ENCODE assay signal across 8 cellular contexts in the genomic region with DNA sequence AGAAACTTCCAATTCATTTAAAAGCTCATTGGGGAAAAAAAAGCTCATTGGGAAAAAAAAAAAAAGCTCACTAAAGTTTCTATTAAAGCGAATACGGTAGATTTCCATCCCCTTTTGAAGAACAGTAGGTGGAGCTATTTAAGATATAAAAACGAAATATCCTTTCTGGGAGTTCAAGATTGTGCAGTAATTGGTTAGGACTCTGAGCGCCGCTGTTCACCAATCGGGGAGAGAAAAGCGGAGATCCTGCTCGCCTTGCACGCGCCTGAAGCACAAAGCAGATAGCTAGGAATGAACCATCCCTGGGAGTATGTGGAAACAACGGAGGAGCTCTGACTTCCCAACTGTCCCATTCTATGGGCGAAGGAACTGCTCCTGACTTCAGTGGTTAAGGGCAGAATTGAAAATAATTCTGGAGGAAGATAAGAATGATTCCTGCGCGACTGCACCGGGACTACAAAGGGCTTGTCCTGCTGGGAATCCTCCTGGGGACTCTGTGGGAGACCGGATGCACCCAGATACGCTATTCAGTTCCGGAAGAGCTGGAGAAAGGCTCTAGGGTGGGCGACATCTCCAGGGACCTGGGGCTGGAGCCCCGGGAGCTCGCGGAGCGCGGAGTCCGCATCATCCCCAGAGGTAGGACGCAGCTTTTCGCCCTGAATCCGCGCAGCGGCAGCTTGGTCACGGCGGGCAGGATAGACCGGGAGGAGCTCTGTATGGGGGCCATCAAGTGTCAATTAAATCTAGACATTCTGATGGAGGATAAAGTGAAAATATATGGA. TPM values are rescaled to one million over a fixed set of nuclear protein-coding genes. Genes with fewer than 3 reads are reported as not detected.
DNase-seq lines count a peak whose midpoint lies in the region; ATAC-seq and TF ChIP-seq lines count a peak whose summit lies in the region.

A gene (plus strand): TSS at position 176 of the 782 bp plus-strand sequence. CDS start 253 bp downstream, at position 429.

- peaks cover 82% of the 10 kb centered on the region for H3K9me3 Mint-ChIP-seq in GM23338

- H3K36me3 Mint-ChIP-seq in GM23338 (ENCODE audit: low read depth) = peaks cover 76% of the 10 kb centered on the region

- H3K9ac ChIP-seq in OCI-LY1 (ENCODE audit: low read length) (peak within 1 kb of the TSS; percentile 68), neuronal stem cell (ENCODE audit: low read depth, low read length, poor library complexity) (no peak within 1 kb of the TSS)

- H3K27me3 ChIP-seq in GM23338 (ENCODE audit: insufficient read depth) (no peaks in the 10 kb centered on the region), OCI-LY1 (ENCODE audit: insufficient read depth, low read length) (no peaks in the 10 kb centered on the region), neuronal stem cell (ENCODE audit: control insufficient read depth in 3 of 3, insufficient read depth in 3 of 3, low read depth in 1 of 3, low read length in 3 of 3) (no peaks in the 10 kb centered on the region)

- ATAC-seq in GM23338 = no peak

- H3K79me2 ChIP-seq in GM23338 (replicated peaks; ENCODE audit: insufficient read depth) = no peaks in the 10 kb centered on the region
- no peaks in the 10 kb centered on the region for H3K79me2 ChIP-seq in OCI-LY1 (ENCODE audit: insufficient read depth, low read length)

- no peak within 1 kb of the TSS for H3K18ac ChIP-seq in neuronal stem cell (ENCODE audit: low read length)

- peaks cover 12% of the 10 kb centered on the region for H3K79me1 ChIP-seq in neuronal stem cell (ENCODE audit: low read depth, low read length)

- H3K4me1 ChIP-seq in GM23338 (ENCODE audit: insufficient read depth) (no peaks in the 10 kb centered on the region), OCI-LY1 (ENCODE audit: insufficient read depth, low read length, severe bottlenecking) (peaks cover 6% of the 10 kb centered on the region), neuronal stem cell (ENCODE audit: control insufficient read depth in 2 of 2, insufficient read depth in 1 of 2, low read depth in 1 of 2, low read length in 2 of 2) (no peaks in the 10 kb centered on the region)

- peaks cover 8% of the 10 kb centered on the region for H3K27me3 Mint-ChIP-seq in GM23338 (ENCODE audit: insufficient read depth, low read depth, poor library complexity)

- no peak within 1 kb of the TSS for H2BK120ac ChIP-seq in neuronal stem cell (ENCODE audit: low read depth, low read length)

- H3K36me3 ChIP-seq in GM23338 (ENCODE audit: insufficient read depth) = peaks cover 8% of the 10 kb centered on the region; the same call in 1 of the 2 replicates
- no peaks in the 10 kb centered on the region for H3K36me3 ChIP-seq in OCI-LY1 (ENCODE audit: insufficient read depth, low read length)
- H3K36me3 ChIP-seq in neuronal stem cell (replicated peaks in 1 of 2; ENCODE audit: control insufficient read depth in 2 of 2, insufficient read depth in 2 of 2, low read length in 2 of 2) = peaks cover 29 to 50% of the 10 kb centered on the region in 2 donors

- H3K4me3 ChIP-seq in GM23338 = no peak within 1 kb of the TSS
- H3K4me3 ChIP-seq in OCI-LY1 (ENCODE audit: low read depth, low read length, poor library complexity, severe bottlenecking) = peak within 1 kb of the TSS; percentile 74
- H3K4me3 ChIP-seq in neuronal stem cell (ENCODE audit: low read length in 2 of 2) = peak within 1 kb of the TSS in 1 of 2 donors; percentile 11

- no peak within 1 kb of the TSS for H3K4me3 Mint-ChIP-seq in GM23338

- no CpG with 5 or more reads among the region's 33 CpGs for whole genome bisulfite sequencing in neuronal stem cell (ENCODE audit: extremely low coverage in 2 of 2, insufficient read length in 2 of 2, insufficient replicate concordance in 1 of 2), 2 donors

- no peak within 1 kb of the TSS for H3K14ac ChIP-seq in neuronal stem cell (ENCODE audit: low read length)

- no peak within 1 kb of the TSS for H2BK12ac ChIP-seq in neuronal stem cell (ENCODE audit: low read length)

- H3K27ac ChIP-seq in GM23338 (ENCODE audit: low read depth) (no peak within 1 kb of the TSS), OCI-LY1 (ENCODE audit: low read depth, low read length, poor library complexity, severe bottlenecking) (no peak within 1 kb of the TSS), neuronal stem cell (replicated peaks; ENCODE audit: low read length) (no peak within 1 kb of the TSS)

- H3K9me3 ChIP-seq in OCI-LY1 (ENCODE audit: low read length) (0 out of 2 replicates have a peak, but pooled peaks cover 4% of the 10 kb centered on the region), neuronal stem cell (replicated peaks in 1 of 2; ENCODE audit: control insufficient read depth in 2 of 2, insufficient read depth in 1 of 2, low read depth in 1 of 2, low read length in 2 of 2) (peaks cover 53 to 74% of the 10 kb centered on the region in 2 donors)

- H2BK5ac ChIP-seq in neuronal stem cell (ENCODE audit: low read length) = no peak within 1 kb of the TSS

- H4K91ac ChIP-seq in neuronal stem cell (ENCODE audit: low read depth, low read length, poor library complexity) = no peak within 1 kb of the TSS

- no peak within 1 kb of the TSS for H2BK15ac ChIP-seq in neuronal stem cell (ENCODE audit: low read length)

- H3F3A ChIP-seq in GM23338 (replicated peaks; ENCODE audit: low read depth) (no peaks in the 10 kb centered on the region), OCI-LY1 (ENCODE audit: insufficient read depth, low read length) (no peaks in the 10 kb centered on the region)

- no peaks in the 10 kb centered on the region for H4K20me1 ChIP-seq in GM23338 (replicated peaks; ENCODE audit: insufficient read depth)
- no peaks in the 10 kb centered on the region for H4K20me1 ChIP-seq in OCI-LY1 (ENCODE audit: insufficient read depth, low read length)

- no peaks in the 10 kb centered on the region; the same call in 2 of the 3 replicates for H3K4me1 Mint-ChIP-seq in GM23338

- peak; percentile 42 for DNase-seq in GM23338 (ENCODE audit: low spot score)
- peak; percentile 8 to 19 for DNase-seq in erythroblast (lab: John Stamatoyannopoulos, UW)
- no peak for DNase-seq in neuronal stem cell (ENCODE audit: low spot score)
- no peak for DNase-seq in SK-N-DZ (ENCODE audit: low spot score)
- no peak for DNase-seq in effector CD4-positive, alpha-beta T cell
- DNase-seq in activated CD4-positive, alpha-beta T cell treated with anti-CD3 and anti-CD28 coated beads for 4 hours = no peak

- H3K4me2 ChIP-seq in GM23338 = no peak within 1 kb of the TSS
- H3K4me2 ChIP-seq in OCI-LY1 (ENCODE audit: low read length) = peak within 1 kb of the TSS; percentile 90
- no peak within 1 kb of the TSS for H3K4me2 ChIP-seq in neuronal stem cell (ENCODE audit: insufficient read depth, low read length, poor library complexity, severe bottlenecking)

- no peak within 1 kb of the TSS for H3K27ac Mint-ChIP-seq in GM23338

- TF ChIP-seq POLR2A in erythroblast (IDR thresholded peaks at IDR 0.05; ENCODE audit: low read length) = no peak

- TF ChIP-seq CTCF in GM12873 (IDR thresholded peaks at IDR 0.05; ENCODE audit: insufficient read depth, low read depth, low read length, missing control alignments) = peak; percentile 74
- TF ChIP-seq CTCF in GM23338 (conservative IDR thresholded peaks at IDR 0.05; ENCODE audit: low read depth in 2 of 2) = peak; percentile 34 to 44; a peak in 3 of 4 replicates
- TF ChIP-seq CTCF in OCI-LY1 (IDR thresholded peaks at IDR 0.05; ENCODE audit: low read length) = peak; percentile 67

- peak within 1 kb of the TSS; percentile 55 for H3K23ac ChIP-seq in neuronal stem cell (ENCODE audit: low read depth, low read length, poor library complexity)

- no peak within 1 kb of the TSS for H3K4ac ChIP-seq in neuronal stem cell (ENCODE audit: low read length)

- H3K9me2 ChIP-seq in GM23338 (ENCODE audit: insufficient read depth) (no peaks in the 10 kb centered on the region), OCI-LY1 (ENCODE audit: low read depth, low read length) (no peaks in the 10 kb centered on the region)

- no peak within 1 kb of the TSS for H2AFZ ChIP-seq in GM23338
- peak within 1 kb of the TSS; percentile 74; the same call in 1 of the 2 replicates for H2AFZ ChIP-seq in OCI-LY1 (ENCODE audit: low read length)
- H2AFZ ChIP-seq in neuronal stem cell (ENCODE audit: low read length) = no peak within 1 kb of the TSS

- no peak within 1 kb of the TSS for H2AK5ac ChIP-seq in neuronal stem cell (ENCODE audit: low read depth, low read length)

- H4K8ac ChIP-seq in neuronal stem cell (ENCODE audit: low read depth, low read length) = no peak within 1 kb of the TSS

TF ChIP-seq in GM23338, 12 proteins besides CTCF, POLR2A, EP300 and RAD21 (continues in another document):
- no peak for TF ChIP-seq ZNF114 (CRISPR knock-in tag; IDR thresholded peaks at IDR 0.05)
- no peak for TF ChIP-seq CREB1 (CRISPR knock-in tag; IDR thresholded peaks at IDR 0.05; ENCODE audit: low read depth)
- no peak for TF ChIP-seq NANOG (IDR thresholded peaks at IDR 0.05; ENCODE audit: borderline replicate concordance)
- no peak for TF ChIP-seq JUNB (IDR thresholded peaks at IDR 0.05; ENCODE audit: unreplicated experiment)
- no peak for TF ChIP-seq EZH2 (IDR thresholded peaks at IDR 0.05; ENCODE audit: low read depth, unreplicated experiment)
- TF ChIP-seq EZH2phosphoT487 (IDR thresholded peaks at IDR 0.05; ENCODE audit: unreplicated experiment) = no peak
- TF ChIP-seq ZNF331 (CRISPR knock-in tag; IDR thresholded peaks at IDR 0.05; ENCODE audit: low read depth) = no peak
- TF ChIP-seq POLR2AphosphoS5 (IDR thresholded peaks at IDR 0.05; ENCODE audit: low read depth) = no peak

RNA-seq across cellular contexts. Expression of the gene that starts here (rescaled TPM):
- 3.3 and 3.5 TPM in 2 replicates for total RNA-seq in GM23338 (2014; rRNA removed; shearing (Covaris generic))
- 0.68 TPM in 2 replicates for polyA plus RNA-seq in GM23338 (2016; fragmentation: Nextera tagmentation; extraction: Ambion mirVana)
- 0.10 TPM for polyA plus RNA-seq in neuronal stem cell (2013, experiment 1 of 2)
- polyA plus RNA-seq in neuronal stem cell (2013, experiment 2 of 2) = 0.15 TPM
- polyA plus RNA-seq in SK-N-DZ (2014; cell fraction: cytosol; rRNA removed) = 0.02 and 0.10 TPM in 2 replicates
- 0.07 and 0.37 TPM in 2 replicates for polyA plus RNA-seq in SK-N-DZ (2014; cell fraction: nucleus; rRNA removed)

Comparison
In these comparisons a context has a peak if more than half of its experiments do, and no peak if none do; other contexts are left out.
1. DNase-seq: peak in GM23338 (single experiment) and erythroblast (2 of 2); none in neuronal stem cell (single experiment), SK-N-DZ (single experiment), effector CD4-positive, alpha-beta T cell (single experiment) and activated CD4-positive, alpha-beta T cell treated with anti-CD3 and anti-CD28 coated beads for 4 hours (0 of 2).
2. Peak in every context shown above with its lines, with median percentiles within 50 percentile points of each other: CTCF ChIP-seq.